Comparison of ENCODE assay signal across 9 cellular contexts in the genomic region with DNA sequence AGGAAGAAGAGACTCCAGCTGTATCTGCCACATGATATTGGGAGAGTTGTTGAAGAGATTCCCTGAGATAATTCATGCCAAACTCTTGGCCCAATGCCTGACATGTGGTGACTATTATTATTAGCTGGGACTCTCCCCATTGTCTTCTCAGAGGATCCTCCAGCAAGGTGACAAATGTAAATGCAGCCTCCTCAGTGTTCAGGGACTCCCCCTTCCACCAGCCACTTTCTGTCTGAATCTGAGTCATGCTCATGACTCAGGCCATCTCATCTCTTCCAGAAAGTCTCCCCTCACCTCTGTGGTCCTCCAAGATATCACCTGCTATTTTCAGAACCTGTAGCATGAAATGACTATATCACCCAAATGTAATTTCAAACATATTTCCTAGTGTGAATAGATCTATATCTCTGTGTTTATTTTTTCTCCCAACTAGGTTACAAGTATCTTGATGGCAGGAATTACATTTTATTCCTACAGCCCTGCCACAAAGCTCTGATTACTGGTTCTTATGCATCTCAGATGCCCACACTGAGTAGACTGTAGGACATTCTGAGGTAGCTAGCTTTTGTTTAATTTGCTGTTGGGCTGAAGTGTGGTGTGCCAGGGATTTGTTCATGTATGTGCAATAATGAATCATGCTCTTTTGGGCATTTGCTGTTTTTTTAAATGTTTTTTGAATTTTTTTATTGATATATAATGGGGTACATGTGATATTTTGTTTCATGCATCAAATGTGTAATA.
A peak's percentile ranks its signal among the peaks of the same experiment; 100 is the strongest.
DNase-seq lines count a peak whose midpoint lies in the region; ATAC-seq and TF ChIP-seq lines count a peak whose summit lies in the region.
"Had no signal": no experiment of that assay in that cellular context is flagged by ENCODE, and none has a peak within 500 bp of the region (broad histone marks: within the 10 kb centered on the region; RNA-seq: fewer than 3 reads in every experiment).

No MANE protein-coding gene starts in this region.

- H3K4me1 ChIP-seq in CD8-positive, alpha-beta T cell (ENCODE audit: insufficient read depth, low read length) = no peaks in the 10 kb centered on the region

- H3K36me3 Mint-ChIP-seq in CD8-positive, alpha-beta T cell = no peaks in the 10 kb centered on the region
- no peaks in the 10 kb centered on the region for H3K36me3 Mint-ChIP-seq in activated naive CD4-positive, alpha-beta T cell treated with anti-CD3 and anti-CD28 coated beads, Interleukin-2, amount 10 ng/mL, durations not matched to agents 7 days and 5 days
- H3K36me3 Mint-ChIP-seq: brain had no signal

- H3K27ac Mint-ChIP-seq in CD8-positive, alpha-beta T cell = no peak overlapping the region
- no peak overlapping the region for H3K27ac Mint-ChIP-seq in activated naive CD4-positive, alpha-beta T cell treated with anti-CD3 and anti-CD28 coated beads, Interleukin-2, amount 10 ng/mL, durations not matched to agents 7 days and 5 days
- H3K27ac Mint-ChIP-seq: brain had no signal

- CTCF ChIA-PET in CD8-positive, alpha-beta T cell (lab: Charles Lee) = no interaction called here
- CTCF ChIA-PET in activated naive CD4-positive, alpha-beta T cell treated with anti-CD3 and anti-CD28 coated beads, Interleukin-2, amount 10 ng/mL, durations not matched to agents 7 days and 5 days (lab: Charles Lee) = interaction anchor here (1.1 kb wide), 1 partner anchor 300 kb away, joined by 3 read pairs; no protein-coding TSS in a partner anchor

- H3K9me3 Mint-ChIP-seq in CD8-positive, alpha-beta T cell = no peaks in the 10 kb centered on the region
- no peaks in the 10 kb centered on the region for H3K9me3 Mint-ChIP-seq in activated naive CD4-positive, alpha-beta T cell treated with anti-CD3 and anti-CD28 coated beads, Interleukin-2, amount 10 ng/mL, durations not matched to agents 7 days and 5 days
- H3K9me3 Mint-ChIP-seq: brain had no signal

- no peaks in the 10 kb centered on the region for H3K36me3 ChIP-seq in CD8-positive, alpha-beta T cell (ENCODE audit: insufficient read depth, low read length)

- peak in 2 of 7 experiments; percentile 16 to 42 for DNase-seq in CD8-positive, alpha-beta T cell
- peak; percentile 34 for DNase-seq in activated naive CD4-positive, alpha-beta T cell treated with anti-CD3 and anti-CD28 coated beads, Interleukin-2, amount 10 ng/mL, durations not matched to agents 7 days and 5 days
- DNase-seq in stimulated activated CD4-positive, alpha-beta T cell treated with anti-CD3 and anti-CD28 coated beads, TNF-alpha, amount 100 ng/mL, for 4 hours (ENCODE audit: low read depth in 3 of 3) = peak in 2 of 3 experiments; percentile 20 to 21
- DNase-seq in HT-29 (ENCODE audit: low spot score) = no peak
- DNase-seq in mucosa of gallbladder (ENCODE audit: low spot score) = no peak
- DNase-seq in SIG-M5 treated with dmso at 0.1 percent for 504 hours (lab: John Stamatoyannopoulos, UW; ENCODE audit: unreplicated experiment) = no peak

- H3K9me3 ChIP-seq in CD8-positive, alpha-beta T cell (ENCODE audit: low read length) = no peaks in the 10 kb centered on the region

- no peak overlapping the region for H3K4me3 ChIP-seq in CD8-positive, alpha-beta T cell (ENCODE audit: low read depth, low read length)

- no peak for TF ChIP-seq CTCF in CD8-positive, alpha-beta T cell (IDR thresholded peaks at IDR 0.05)

- no peak overlapping the region for H3K4me3 Mint-ChIP-seq in CD8-positive, alpha-beta T cell
- no peak overlapping the region for H3K4me3 Mint-ChIP-seq in activated naive CD4-positive, alpha-beta T cell treated with anti-CD3 and anti-CD28 coated beads, Interleukin-2, amount 10 ng/mL, durations not matched to agents 7 days and 5 days
- H3K4me3 Mint-ChIP-seq: brain had no signal

- H3K27me3 ChIP-seq in CD8-positive, alpha-beta T cell (ENCODE audit: insufficient read depth, low read length) = no peaks in the 10 kb centered on the region

- H3K27me3 Mint-ChIP-seq in CD8-positive, alpha-beta T cell (ENCODE audit: low read depth) = peaks cover 11% of the 10 kb centered on the region
- H3K27me3 Mint-ChIP-seq in activated naive CD4-positive, alpha-beta T cell treated with anti-CD3 and anti-CD28 coated beads, Interleukin-2, amount 10 ng/mL, durations not matched to agents 7 days and 5 days = peaks cover 72% of the 10 kb centered on the region
- H3K27me3 Mint-ChIP-seq: brain had no signal

- ATAC-seq in CD8-positive, alpha-beta T cell = peak; percentile 57
- ATAC-seq in GM21360 (IDR thresholded peaks at IDR 0.05; ENCODE audit: unreplicated experiment) (peak; percentile 83), HG03520 (IDR thresholded peaks at IDR 0.05; ENCODE audit: unreplicated experiment) (peak; percentile 83)

- intact Hi-C loops in CD8-positive, alpha-beta T cell (cut with DNase I, micrococcal nuclease) = no loop called here

- H3K4me1 Mint-ChIP-seq in CD8-positive, alpha-beta T cell (ENCODE audit: low read depth) = peaks cover 2% of the 10 kb centered on the region
- peaks cover 35% of the 10 kb centered on the region for H3K4me1 Mint-ChIP-seq in activated naive CD4-positive, alpha-beta T cell treated with anti-CD3 and anti-CD28 coated beads, Interleukin-2, amount 10 ng/mL, durations not matched to agents 7 days and 5 days

- POLR2A ChIA-PET in CD8-positive, alpha-beta T cell (lab: Charles Lee) = no interaction called here

- H3K27ac ChIP-seq in CD8-positive, alpha-beta T cell (ENCODE audit: low read depth, low read length) = no peak overlapping the region

Comparison
In these comparisons a context has a peak if more than half of its experiments do, and no peak if none do; other contexts are left out.
1. DNase-seq: peak in activated naive CD4-positive, alpha-beta T cell treated with anti-CD3 and anti-CD28 coated beads, Interleukin-2, amount 10 ng/mL, durations not matched to agents 7 days and 5 days (single experiment) and stimulated activated CD4-positive, alpha-beta T cell treated with anti-CD3 and anti-CD28 coated beads, TNF-alpha, amount 100 ng/mL, for 4 hours (2 of 3); none in HT-29 (single experiment), mucosa of gallbladder (single experiment) and SIG-M5 treated with dmso at 0.1 percent for 504 hours (single experiment).
2. Peak in every context shown above with its lines, with median percentiles within 50 percentile points of each other: ATAC-seq.